8 cellular contexts compared by ENCODE assay signal in genomic region chr3:94336076-94336741, GRCh38.
DNase-seq lines count a peak whose midpoint lies in the region; ATAC-seq and TF ChIP-seq lines count a peak whose summit lies in the region.

No MANE protein-coding gene starts in this region.

- no peak for DNase-seq in DND-41
- peak; percentile 35 for DNase-seq in NB4 (ENCODE audit: low read depth)
- DNase-seq in dermis microvascular lymphatic vessel endothelial cell (ENCODE audit: low read depth in 2 of 2) = peak; percentile 51 to 56
- peak in 1 of 3 donors; percentile 58 for DNase-seq in mucosa of descending colon

- H3K4me1 ChIP-seq in DND-41 (ENCODE audit: insufficient read depth, low read length) (no peaks in the 10 kb centered on the region), mucosa of descending colon (ENCODE audit: low read depth) (no peaks in the 10 kb centered on the region)

- H3K9ac ChIP-seq in DND-41 (ENCODE audit: low read depth, low read length) = no peak overlapping the region

- H3K9me3 ChIP-seq in DND-41 (ENCODE audit: insufficient read depth, low read length, severe bottlenecking) (no peaks in the 10 kb centered on the region), mucosa of descending colon (no peaks in the 10 kb centered on the region)

- ATAC-seq in DND-41 (ENCODE audit: insufficient read depth, low read depth) = no peak
- ATAC-seq in mucosa of descending colon = peak; percentile 87
- ATAC-seq in HG02623 (IDR thresholded peaks at IDR 0.05; ENCODE audit: unreplicated experiment) = no peak
- ATAC-seq in HG03095 (IDR thresholded peaks at IDR 0.05; ENCODE audit: unreplicated experiment) = no peak
- ATAC-seq in GM18502 (IDR thresholded peaks at IDR 0.05; ENCODE audit: poor library complexity, unreplicated experiment) = no peak
- ATAC-seq in GM18517 (IDR thresholded peaks at IDR 0.05; ENCODE audit: unreplicated experiment) = no peak

- H3K36me3 ChIP-seq in DND-41 (ENCODE audit: insufficient read depth, low read length) (no peaks in the 10 kb centered on the region), mucosa of descending colon (ENCODE audit: low read depth) (no peaks in the 10 kb centered on the region)

- no peak overlapping the region for H3K4me2 ChIP-seq in DND-41 (ENCODE audit: insufficient read depth, low read length)

- H3K27me3 ChIP-seq in DND-41 (ENCODE audit: insufficient read depth, low read length, poor library complexity) = no peaks in the 10 kb centered on the region

- no peak for TF ChIP-seq POLR2A in NB4 (IDR thresholded peaks at IDR 0.05; ENCODE audit: extremely low read depth, insufficient read length)

- no peak overlapping the region for H3K4me3 ChIP-seq in DND-41 (ENCODE audit: low read depth in 1 of 2, low read length in 2 of 2)
- no peak overlapping the region for H3K4me3 ChIP-seq in NB4 (ENCODE audit: low read depth, low read length)
- no peak overlapping the region for H3K4me3 ChIP-seq in mucosa of descending colon

- H2AFZ ChIP-seq in DND-41 (ENCODE audit: low read depth, low read length) = no peak overlapping the region

- intact Hi-C loops in mucosa of descending colon (cut with DNase I, micrococcal nuclease) = no loop called here

- no peak overlapping the region for H3K27ac ChIP-seq in DND-41 (ENCODE audit: low read length)

- no peaks in the 10 kb centered on the region for H3K79me2 ChIP-seq in DND-41 (ENCODE audit: insufficient read depth, low read length)

- H4K20me1 ChIP-seq in DND-41 (ENCODE audit: insufficient read depth, low read length) = no peaks in the 10 kb centered on the region

- peak; percentile 42 for TF ChIP-seq CTCF in DND-41 (IDR thresholded peaks at IDR 0.05; ENCODE audit: borderline replicate concordance, extremely low read depth, low read length, poor library complexity, severe bottlenecking)
- TF ChIP-seq CTCF in NB4 (IDR thresholded peaks at IDR 0.05; ENCODE audit: low read depth, low read length) = no peak
- TF ChIP-seq CTCF in mucosa of descending colon (IDR thresholded peaks at IDR 0.05) = no peak
